In genomic region chr6:43129434-43130194, GRCh38 we compare ENCODE assay signal across 2 cellular contexts.
TF ChIP-seq lines count a peak whose summit lies in the region.

No MANE protein-coding gene starts in this region.

TF ChIP-seq in GM12878, 131 proteins besides CTCF, POLR2A, EP300 and RAD21:
- TF ChIP-seq YY1 (IDR thresholded peaks at IDR 0.05; ENCODE audit: low read depth, low read length) (0 out of 2 replicates have a peak, but pooled peaks have one; percentile 12), SMC3 (IDR thresholded peaks at IDR 0.05; ENCODE audit: borderline replicate concordance, low read length) (peak; percentile 81), MEF2A (IDR thresholded peaks at IDR 0.05; ENCODE audit: insufficient read depth, low read depth, low read length) (no peak)

TF ChIP-seq in HepG2, 621 proteins besides CTCF, POLR2A, EP300 and RAD21:
- TF ChIP-seq STAG1 (CRISPR knock-in tag; IDR thresholded peaks at IDR 0.05) = peak; percentile 84
- no peak for TF ChIP-seq ATF7-NPFF (CRISPR knock-in tag; IDR thresholded peaks at IDR 0.05; ENCODE audit: low read depth)
- no peak for TF ChIP-seq TAF15 (IDR thresholded peaks at IDR 0.05; ENCODE audit: low read depth, low read length, poor library complexity, severe bottlenecking)
- TF ChIP-seq ZFP1 (CRISPR knock-in tag; IDR thresholded peaks at IDR 0.05) = no peak
- TF ChIP-seq ZNF292 (CRISPR knock-in tag; IDR thresholded peaks at IDR 0.05; ENCODE audit: borderline replicate concordance, low read depth) = no peak
- TF ChIP-seq GABPB1 (CRISPR knock-in tag; IDR thresholded peaks at IDR 0.05) = 0 out of 2 replicates have a peak, but pooled peaks have one; percentile 12
- peak; percentile 91 for TF ChIP-seq SMC3 (IDR thresholded peaks at IDR 0.05; ENCODE audit: low read length)
- TF ChIP-seq ZNF576 (CRISPR knock-in tag; IDR thresholded peaks at IDR 0.05) = no peak
- TF ChIP-seq XRCC5 (optimal IDR thresholded peaks at IDR 0.05; ENCODE audit: low read length) = peak; percentile 18
- peak; percentile 28; the same call in 1 of the 2 replicates for TF ChIP-seq PATZ1 (CRISPR knock-in tag; IDR thresholded peaks at IDR 0.05)
- 0 out of 2 replicates have a peak, but pooled peaks have one; percentile 19 for TF ChIP-seq ARID3A (IDR thresholded peaks at IDR 0.05; ENCODE audit: low read depth, low read length)
- TF ChIP-seq GRHL1 (CRISPR knock-in tag; conservative IDR thresholded peaks at IDR 0.05) = no peak
- TF ChIP-seq ZNF691 (CRISPR knock-in tag; IDR thresholded peaks at IDR 0.05; ENCODE audit: borderline replicate concordance, low read depth) = peak; percentile 69; the same call in 1 of the 2 replicates
- TF ChIP-seq ZNF687 (CRISPR knock-in tag; IDR thresholded peaks at IDR 0.05) = peak; percentile 22; the same call in 1 of the 2 replicates
- no peak for TF ChIP-seq ZNF646 (CRISPR knock-in tag; IDR thresholded peaks at IDR 0.05)
- TF ChIP-seq BCL3 (CRISPR knock-in tag; IDR thresholded peaks at IDR 0.05) = 0 out of 2 replicates have a peak, but pooled peaks have one; percentile 33
- TF ChIP-seq ZNF891 (CRISPR knock-in tag; IDR thresholded peaks at IDR 0.05) = no peak
